ENCODE assay signal across 1 cellular context in genomic region chr4:165170819-165171218, GRCh38.
TF ChIP-seq lines count a peak whose summit lies in the region.

No MANE protein-coding gene starts in this region.

TF ChIP-seq in K562, 482 proteins besides CTCF, POLR2A, EP300 and RAD21 (continued from another document):
- TF ChIP-seq, protein P1, sequence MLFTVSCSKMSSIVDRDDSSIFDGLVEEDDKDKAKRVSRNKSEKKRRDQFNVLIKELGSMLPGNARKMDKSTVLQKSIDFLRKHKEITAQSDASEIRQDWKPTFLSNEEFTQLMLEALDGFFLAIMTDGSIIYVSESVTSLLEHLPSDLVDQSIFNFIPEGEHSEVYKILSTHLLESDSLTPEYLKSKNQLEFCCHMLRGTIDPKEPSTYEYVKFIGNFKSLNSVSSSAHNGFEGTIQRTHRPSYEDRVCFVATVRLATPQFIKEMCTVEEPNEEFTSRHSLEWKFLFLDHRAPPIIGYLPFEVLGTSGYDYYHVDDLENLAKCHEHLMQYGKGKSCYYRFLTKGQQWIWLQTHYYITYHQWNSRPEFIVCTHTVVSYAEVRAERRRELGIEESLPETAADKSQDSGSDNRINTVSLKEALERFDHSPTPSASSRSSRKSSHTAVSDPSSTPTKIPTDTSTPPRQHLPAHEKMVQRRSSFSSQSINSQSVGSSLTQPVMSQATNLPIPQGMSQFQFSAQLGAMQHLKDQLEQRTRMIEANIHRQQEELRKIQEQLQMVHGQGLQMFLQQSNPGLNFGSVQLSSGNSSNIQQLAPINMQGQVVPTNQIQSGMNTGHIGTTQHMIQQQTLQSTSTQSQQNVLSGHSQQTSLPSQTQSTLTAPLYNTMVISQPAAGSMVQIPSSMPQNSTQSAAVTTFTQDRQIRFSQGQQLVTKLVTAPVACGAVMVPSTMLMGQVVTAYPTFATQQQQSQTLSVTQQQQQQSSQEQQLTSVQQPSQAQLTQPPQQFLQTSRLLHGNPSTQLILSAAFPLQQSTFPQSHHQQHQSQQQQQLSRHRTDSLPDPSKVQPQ (CRISPR knock-in tag; IDR thresholded peaks at IDR 0.05; ENCODE audit: borderline replicate concordance): no peak
- no peak for TF ChIP-seq SAP30 (IDR thresholded peaks at IDR 0.05; ENCODE audit: borderline replicate concordance, insufficient read depth, low read depth, low read length, poor library complexity, severe bottlenecking)
- TF ChIP-seq TOE1 (IDR thresholded peaks at IDR 0.05; ENCODE audit: borderline replicate concordance): no peak
- no peak for TF ChIP-seq TOE1 (CRISPR knock-in tag; IDR thresholded peaks at IDR 0.05; ENCODE audit: borderline replicate concordance, low read depth)
- no peak for TF ChIP-seq MXI1 (IDR thresholded peaks at IDR 0.05; ENCODE audit: low read depth, low read length)
- TF ChIP-seq ZSCAN29 (IDR thresholded peaks at IDR 0.05): no peak
- TF ChIP-seq YBX1 (IDR thresholded peaks at IDR 0.05): no peak
- TF ChIP-seq ZNF79 (CRISPR knock-in tag; IDR thresholded peaks at IDR 0.05; ENCODE audit: low read depth): no peak
- TF ChIP-seq, protein P2, sequence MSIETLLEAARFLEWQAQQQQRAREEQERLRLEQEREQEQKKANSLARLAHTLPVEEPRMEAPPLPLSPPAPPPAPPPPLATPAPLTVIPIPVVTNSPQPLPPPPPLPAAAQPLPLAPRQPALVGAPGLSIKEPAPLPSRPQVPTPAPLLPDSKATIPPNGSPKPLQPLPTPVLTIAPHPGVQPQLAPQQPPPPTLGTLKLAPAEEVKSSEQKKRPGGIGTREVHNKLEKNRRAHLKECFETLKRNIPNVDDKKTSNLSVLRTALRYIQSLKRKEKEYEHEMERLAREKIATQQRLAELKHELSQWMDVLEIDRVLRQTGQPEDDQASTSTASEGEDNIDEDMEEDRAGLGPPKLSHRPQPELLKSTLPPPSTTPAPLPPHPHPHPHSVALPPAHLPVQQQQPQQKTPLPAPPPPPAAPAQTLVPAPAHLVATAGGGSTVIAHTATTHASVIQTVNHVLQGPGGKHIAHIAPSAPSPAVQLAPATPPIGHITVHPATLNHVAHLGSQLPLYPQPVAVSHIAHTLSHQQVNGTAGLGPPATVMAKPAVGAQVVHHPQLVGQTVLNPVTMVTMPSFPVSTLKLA (conservative IDR thresholded peaks at IDR 0.05): no peak
